Comparison of ENCODE assay signal across 1 cellular context in the genomic region with DNA sequence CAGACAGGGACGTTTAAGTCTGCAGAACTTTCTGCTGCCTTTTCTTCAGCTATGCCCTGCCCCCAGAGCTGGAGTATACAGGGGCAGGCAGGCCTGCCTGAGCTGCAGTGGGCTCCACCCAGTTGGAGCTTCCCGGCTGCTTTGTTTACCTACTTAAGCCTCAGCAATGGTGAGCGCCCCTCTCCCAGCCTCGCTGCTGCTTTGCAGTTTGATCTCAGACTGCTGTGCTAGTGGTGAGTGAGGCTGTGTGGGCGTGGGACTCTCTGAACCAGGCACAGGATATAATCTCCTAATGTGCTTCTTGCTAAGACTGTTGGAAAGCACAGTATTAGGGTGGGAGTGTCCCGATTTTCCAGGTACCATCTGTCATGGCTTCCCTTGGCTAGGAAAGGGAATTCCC.
TF ChIP-seq lines count a peak whose summit lies in the region.

No MANE protein-coding gene starts in this region.

TF ChIP-seq in HepG2, 621 proteins besides CTCF, POLR2A, EP300 and RAD21 (continued from another document):
- TF ChIP-seq, protein P1, sequence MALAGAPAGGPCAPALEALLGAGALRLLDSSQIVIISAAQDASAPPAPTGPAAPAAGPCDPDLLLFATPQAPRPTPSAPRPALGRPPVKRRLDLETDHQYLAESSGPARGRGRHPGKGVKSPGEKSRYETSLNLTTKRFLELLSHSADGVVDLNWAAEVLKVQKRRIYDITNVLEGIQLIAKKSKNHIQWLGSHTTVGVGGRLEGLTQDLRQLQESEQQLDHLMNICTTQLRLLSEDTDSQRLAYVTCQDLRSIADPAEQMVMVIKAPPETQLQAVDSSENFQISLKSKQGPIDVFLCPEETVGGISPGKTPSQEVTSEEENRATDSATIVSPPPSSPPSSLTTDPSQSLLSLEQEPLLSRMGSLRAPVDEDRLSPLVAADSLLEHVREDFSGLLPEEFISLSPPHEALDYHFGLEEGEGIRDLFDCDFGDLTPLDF (CRISPR knock-in tag; IDR thresholded peaks at IDR 0.05), result no peak
- TF ChIP-seq THYN1 (CRISPR knock-in tag; IDR thresholded peaks at IDR 0.05; ENCODE audit: borderline replicate concordance, low read depth), result no peak
- no peak for TF ChIP-seq ATAD3A (CRISPR knock-in tag; IDR thresholded peaks at IDR 0.05)
- TF ChIP-seq, protein P2, sequence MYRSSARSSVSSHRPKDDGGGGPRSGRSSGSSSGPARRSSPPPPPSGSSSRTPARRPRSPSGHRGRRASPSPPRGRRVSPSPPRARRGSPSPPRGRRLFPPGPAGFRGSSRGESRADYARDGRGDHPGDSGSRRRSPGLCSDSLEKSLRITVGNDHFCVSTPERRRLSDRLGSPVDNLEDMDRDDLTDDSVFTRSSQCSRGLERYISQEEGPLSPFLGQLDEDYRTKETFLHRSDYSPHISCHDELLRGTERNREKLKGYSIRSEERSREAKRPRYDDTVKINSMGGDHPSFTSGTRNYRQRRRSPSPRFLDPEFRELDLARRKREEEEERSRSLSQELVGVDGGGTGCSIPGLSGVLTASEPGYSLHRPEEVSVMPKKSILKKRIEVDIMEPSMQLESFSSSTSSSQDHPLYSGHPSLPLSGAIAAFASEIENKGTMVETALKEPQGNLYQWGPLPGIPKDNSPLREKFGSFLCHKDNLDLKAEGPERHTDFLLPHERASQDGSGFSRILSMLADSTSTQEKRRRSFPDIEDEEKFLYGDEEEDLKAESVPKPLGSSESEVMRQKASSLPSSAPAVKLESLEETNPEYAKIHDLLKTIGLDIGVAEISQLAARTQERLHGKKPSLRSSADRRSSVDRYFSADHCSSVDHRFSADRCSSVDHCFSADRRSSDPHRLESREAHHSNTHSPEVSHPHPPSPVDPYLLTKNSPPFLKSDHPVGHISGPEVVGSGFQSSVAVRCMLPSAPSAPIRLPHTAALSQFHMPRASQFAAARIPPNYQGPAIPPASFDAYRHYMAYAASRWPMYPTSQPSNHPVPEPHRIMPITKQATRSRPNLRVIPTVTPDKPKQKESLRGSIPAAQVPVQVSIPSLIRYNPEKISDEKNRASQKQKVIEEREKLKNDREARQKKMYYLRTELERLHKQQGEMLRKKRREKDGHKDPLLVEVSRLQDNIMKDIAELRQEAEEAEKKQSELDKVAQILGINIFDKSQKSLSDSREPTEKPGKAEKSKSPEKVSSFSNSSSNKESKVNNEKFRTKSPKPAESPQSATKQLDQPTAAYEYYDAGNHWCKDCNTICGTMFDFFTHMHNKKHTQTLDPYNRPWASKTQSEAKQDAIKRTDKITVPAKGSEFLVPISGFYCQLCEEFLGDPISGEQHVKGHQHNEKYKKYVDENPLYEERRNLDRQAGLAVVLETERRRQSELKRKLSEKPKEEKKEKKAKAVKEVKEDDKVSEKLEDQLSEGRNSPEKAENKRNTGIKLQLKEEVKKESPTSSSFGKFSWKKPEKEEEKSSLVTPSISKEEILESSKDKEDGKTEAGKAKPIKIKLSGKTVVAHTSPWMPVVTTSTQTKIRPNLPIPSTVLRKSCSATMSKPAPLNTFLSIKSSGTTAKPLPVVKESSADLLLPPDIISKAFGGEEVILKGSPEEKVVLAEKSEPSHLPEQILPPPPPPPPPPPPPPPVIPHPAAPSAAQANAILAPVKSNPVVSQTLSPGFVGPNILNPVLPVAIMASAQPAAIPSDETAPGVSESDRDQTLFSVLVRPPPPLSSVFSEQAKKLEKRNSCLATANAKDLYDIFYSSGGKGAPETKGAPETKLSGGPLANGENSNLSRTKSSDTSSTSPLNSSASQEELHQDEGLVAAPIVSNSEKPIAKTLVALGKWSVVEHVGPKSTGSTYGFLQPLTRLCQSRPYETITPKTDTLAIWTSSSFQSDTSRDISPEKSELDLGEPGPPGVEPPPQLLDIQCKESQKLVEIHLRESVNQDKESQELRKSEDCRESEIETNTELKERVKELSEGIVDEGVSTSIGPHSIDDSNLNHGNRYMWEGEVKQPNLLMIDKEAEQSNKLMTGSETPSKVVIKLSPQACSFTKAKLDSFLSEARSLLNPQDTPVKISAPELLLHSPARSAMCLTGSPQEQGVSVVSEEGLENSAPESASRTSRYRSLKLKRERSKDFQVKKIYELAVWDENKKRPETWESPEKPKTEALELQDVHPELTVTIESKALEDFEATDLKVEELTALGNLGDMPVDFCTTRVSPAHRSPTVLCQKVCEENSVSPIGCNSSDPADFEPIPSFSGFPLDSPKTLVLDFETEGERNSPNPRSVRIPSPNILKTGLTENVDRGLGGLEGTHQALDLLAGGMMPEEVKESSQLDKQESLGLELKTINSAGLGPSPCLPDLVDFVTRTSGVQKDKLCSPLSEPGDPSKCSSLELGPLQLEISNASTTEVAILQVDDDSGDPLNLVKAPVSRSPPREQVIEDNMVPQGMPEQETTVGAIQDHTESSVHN (CRISPR knock-in tag; IDR thresholded peaks at IDR 0.05), result no peak
- TF ChIP-seq ZNF75D (CRISPR knock-in tag; IDR thresholded peaks at IDR 0.05; ENCODE audit: borderline replicate concordance), result no peak
- no peak for TF ChIP-seq RARA (CRISPR knock-in tag; IDR thresholded peaks at IDR 0.05)
- no peak for TF ChIP-seq MIER3 (CRISPR knock-in tag; IDR thresholded peaks at IDR 0.05; ENCODE audit: borderline replicate concordance)
- TF ChIP-seq, protein P3, sequence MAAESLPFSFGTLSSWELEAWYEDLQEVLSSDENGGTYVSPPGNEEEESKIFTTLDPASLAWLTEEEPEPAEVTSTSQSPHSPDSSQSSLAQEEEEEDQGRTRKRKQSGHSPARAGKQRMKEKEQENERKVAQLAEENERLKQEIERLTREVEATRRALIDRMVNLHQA (CRISPR knock-in tag; IDR thresholded peaks at IDR 0.05), result no peak
- TF ChIP-seq AKAP8 (CRISPR knock-in tag; IDR thresholded peaks at IDR 0.05), result no peak
- TF ChIP-seq, protein P4, sequence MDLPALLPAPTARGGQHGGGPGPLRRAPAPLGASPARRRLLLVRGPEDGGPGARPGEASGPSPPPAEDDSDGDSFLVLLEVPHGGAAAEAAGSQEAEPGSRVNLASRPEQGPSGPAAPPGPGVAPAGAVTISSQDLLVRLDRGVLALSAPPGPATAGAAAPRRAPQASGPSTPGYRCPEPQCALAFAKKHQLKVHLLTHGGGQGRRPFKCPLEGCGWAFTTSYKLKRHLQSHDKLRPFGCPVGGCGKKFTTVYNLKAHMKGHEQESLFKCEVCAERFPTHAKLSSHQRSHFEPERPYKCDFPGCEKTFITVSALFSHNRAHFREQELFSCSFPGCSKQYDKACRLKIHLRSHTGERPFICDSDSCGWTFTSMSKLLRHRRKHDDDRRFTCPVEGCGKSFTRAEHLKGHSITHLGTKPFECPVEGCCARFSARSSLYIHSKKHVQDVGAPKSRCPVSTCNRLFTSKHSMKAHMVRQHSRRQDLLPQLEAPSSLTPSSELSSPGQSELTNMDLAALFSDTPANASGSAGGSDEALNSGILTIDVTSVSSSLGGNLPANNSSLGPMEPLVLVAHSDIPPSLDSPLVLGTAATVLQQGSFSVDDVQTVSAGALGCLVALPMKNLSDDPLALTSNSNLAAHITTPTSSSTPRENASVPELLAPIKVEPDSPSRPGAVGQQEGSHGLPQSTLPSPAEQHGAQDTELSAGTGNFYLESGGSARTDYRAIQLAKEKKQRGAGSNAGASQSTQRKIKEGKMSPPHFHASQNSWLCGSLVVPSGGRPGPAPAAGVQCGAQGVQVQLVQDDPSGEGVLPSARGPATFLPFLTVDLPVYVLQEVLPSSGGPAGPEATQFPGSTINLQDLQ (CRISPR knock-in tag; IDR thresholded peaks at IDR 0.05), result no peak
- no peak for TF ChIP-seq MXI1 (IDR thresholded peaks at IDR 0.05; ENCODE audit: borderline replicate concordance, low read depth, low read length)
- TF ChIP-seq ZNF577 (CRISPR knock-in tag; IDR thresholded peaks at IDR 0.05; ENCODE audit: borderline replicate concordance, low read depth), result no peak
- no peak for TF ChIP-seq ZNF589 (CRISPR knock-in tag; conservative IDR thresholded peaks at IDR 0.05)
- TF ChIP-seq ZNF101 (CRISPR knock-in tag; IDR thresholded peaks at IDR 0.05; ENCODE audit: borderline replicate concordance, low read depth), result no peak
- no peak for TF ChIP-seq SOX5 (CRISPR knock-in tag; IDR thresholded peaks at IDR 0.05; ENCODE audit: borderline replicate concordance)
- TF ChIP-seq ZNF354B (CRISPR knock-in tag; IDR thresholded peaks at IDR 0.05), result no peak
- no peak for TF ChIP-seq ZNF878 (CRISPR knock-in tag; IDR thresholded peaks at IDR 0.05)
